ENCODE assay signal across 10 cellular contexts in the genomic region with DNA sequence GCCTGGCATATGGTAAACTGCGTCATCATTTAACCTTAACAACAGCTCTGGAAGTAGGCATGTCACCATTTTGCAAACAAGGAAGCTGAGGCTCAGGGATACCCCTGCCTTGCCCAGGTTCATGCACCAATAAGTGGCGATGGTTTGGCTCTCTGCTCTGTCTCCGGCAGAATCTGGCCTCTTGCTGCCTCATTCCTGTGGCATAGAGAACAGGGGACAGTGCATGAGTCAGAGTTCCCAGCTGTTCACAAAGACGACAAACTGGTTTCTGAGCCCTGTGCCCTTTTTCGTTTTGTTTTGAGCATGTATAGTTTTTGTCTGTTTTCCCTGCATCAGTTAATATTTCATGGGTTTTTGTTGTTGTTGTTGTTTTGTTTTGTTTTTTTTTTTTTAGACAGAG.
DNase-seq lines count a peak whose midpoint lies in the region; ATAC-seq and TF ChIP-seq lines count a peak whose summit lies in the region.
"Had no signal": no experiment of that assay in that cellular context is flagged by ENCODE, and none has a peak within 500 bp of the region (broad histone marks: within the 10 kb centered on the region; RNA-seq: fewer than 3 reads in every experiment).

No MANE protein-coding gene starts in this region.

- H3K4me2 ChIP-seq in PC-3 (ENCODE audit: low read length), result peak overlapping the region; percentile 30
- no peak overlapping the region for H3K4me2 ChIP-seq in trophoblast cell (ENCODE audit: low read length)

- H3F3A ChIP-seq in PC-3 (ENCODE audit: low read length, unreplicated experiment), result no peaks in the 10 kb centered on the region

- H2BK12ac ChIP-seq in trophoblast cell (ENCODE audit: low read length), result no peak overlapping the region

- H3K36me3 ChIP-seq in PC-3 (ENCODE audit: low read depth, low read length), result no peaks in the 10 kb centered on the region
- no peaks in the 10 kb centered on the region for H3K36me3 ChIP-seq in esophagus squamous epithelium
- H3K36me3 ChIP-seq in trophoblast cell (ENCODE audit: control insufficient read depth in 1 of 2, insufficient read depth in 2 of 2, low read length in 2 of 2), result no peaks in the 10 kb centered on the region

- peaks cover 50% of the 10 kb centered on the region for H3K4me1 ChIP-seq in PC-3 (ENCODE audit: insufficient read depth, low read length)
- H3K4me1 ChIP-seq in esophagus squamous epithelium, result peaks cover 10 to 91% (median 25%) of the 10 kb centered on the region in 3 donors
- peaks cover 17 to 18% of the 10 kb centered on the region in 2 experiments for H3K4me1 ChIP-seq in trophoblast cell (ENCODE audit: control insufficient read depth in 1 of 2, insufficient read depth in 2 of 2, low read length in 2 of 2)

- H3K79me2 ChIP-seq in PC-3 (ENCODE audit: low read length), result no peaks in the 10 kb centered on the region
- H3K79me2 ChIP-seq in trophoblast cell (ENCODE audit: control insufficient read depth, insufficient read depth, low read length, poor library complexity), result no peaks in the 10 kb centered on the region

- no peaks in the 10 kb centered on the region for H4K20me1 ChIP-seq in PC-3 (ENCODE audit: low read length)

- H3K27ac ChIP-seq in PC-3 (ENCODE audit: low read length), result peak overlapping the region; percentile 86
- peak overlapping the region; percentile 91 to 98 (median 96) for H3K27ac ChIP-seq in esophagus squamous epithelium
- no peak overlapping the region for H3K27ac ChIP-seq in trophoblast cell (ENCODE audit: low read depth, low read length)

- no peaks in the 10 kb centered on the region for H3K27me3 ChIP-seq in PC-3 (ENCODE audit: low read length)
- H3K27me3 ChIP-seq in esophagus squamous epithelium, result no peaks in the 10 kb centered on the region
- H3K27me3 ChIP-seq in trophoblast cell (ENCODE audit: insufficient read depth, low read length), result no peaks in the 10 kb centered on the region

- H3K4me1 Mint-ChIP-seq in stimulated activated memory B cell treated with anti-CD40 and anti-IgM and Interleukin-4, amounts not matched to agents 10 μg/mL and 1 μg/mL and 100 μg/mL, for 72 hours, result peaks cover 44% of the 10 kb centered on the region

- no peaks in the 10 kb centered on the region for H3K9me3 ChIP-seq in PC-3 (ENCODE audit: low read length)
- H3K9me3 ChIP-seq in esophagus squamous epithelium, result no peaks in the 10 kb centered on the region
- H3K9me3 ChIP-seq in trophoblast cell (ENCODE audit: insufficient read depth, low read depth, low read length), result no peaks in the 10 kb centered on the region

- H3K36me3 Mint-ChIP-seq in stimulated activated memory B cell treated with anti-CD40 and anti-IgM and Interleukin-4, amounts not matched to agents 10 μg/mL and 1 μg/mL and 100 μg/mL, for 72 hours, result no peaks in the 10 kb centered on the region

- peak; percentile 84 for DNase-seq in Daoy (ENCODE audit: low read depth)
- peak; percentile 95 for DNase-seq in PC-3
- no peak for DNase-seq in esophagus squamous epithelium (lab: John Stamatoyannopoulos, UW)
- peak; percentile 87 to 93 for DNase-seq in trophoblast cell
- DNase-seq in NCI-H2081 treated with DMSO at 0.1 percent for 48 hours (lab: John Stamatoyannopoulos, UW), result no peak
- DNase-seq: caudate nucleus, NCI-H1694 treated with DMSO at 0.1 percent for 48 hours had no signal

- no peak overlapping the region for H3K9ac ChIP-seq in PC-3 (ENCODE audit: low read length)
- H3K9ac ChIP-seq in trophoblast cell (ENCODE audit: low read length), result no peak overlapping the region

- H2AK5ac ChIP-seq in trophoblast cell (ENCODE audit: low read length), result no peak overlapping the region

- ATAC-seq in PC-3 (peak; percentile 85), HG03039 (IDR thresholded peaks at IDR 0.05; ENCODE audit: unreplicated experiment) (no peak), HG03521 (IDR thresholded peaks at IDR 0.05; ENCODE audit: unreplicated experiment) (no peak)
- ATAC-seq in stimulated activated memory B cell treated with anti-CD40 and anti-IgM and Interleukin-4, amounts not matched to agents 10 μg/mL and 1 μg/mL and 100 μg/mL, for 72 hours, result no peak

- CTCF ChIA-PET in PC-3 (lab: Charles Lee), result no interaction called here

- TF ChIP-seq CTCF in PC-3 (conservative IDR thresholded peaks at IDR 0.05; ENCODE audit: low read depth, low read length) (no peak), esophagus squamous epithelium (IDR thresholded peaks at IDR 0.05) (no peak)

- no peak overlapping the region for H3K27ac Mint-ChIP-seq in stimulated activated memory B cell treated with anti-CD40 and anti-IgM and Interleukin-4, amounts not matched to agents 10 μg/mL and 1 μg/mL and 100 μg/mL, for 72 hours

- H3K23ac ChIP-seq in trophoblast cell (ENCODE audit: low read length), result no peak overlapping the region

- no peak overlapping the region for H2BK5ac ChIP-seq in trophoblast cell (ENCODE audit: low read depth, low read length, poor library complexity)

- no peak for TF ChIP-seq POLR2A in esophagus squamous epithelium (IDR thresholded peaks at IDR 0.05)

- H2BK120ac ChIP-seq in trophoblast cell (ENCODE audit: insufficient read depth, low read length, poor library complexity), result no peak overlapping the region

- no TSS peak for BruUV-seq in PC-3 (replicated peaks; lab: Mats Ljungman, UMichigan)

- H3K18ac ChIP-seq in trophoblast cell (ENCODE audit: low read length), result no peak overlapping the region

- no peak overlapping the region for H2AFZ ChIP-seq in PC-3 (ENCODE audit: low read length)
- no peak overlapping the region for H2AFZ ChIP-seq in trophoblast cell (ENCODE audit: insufficient read depth, low read length, poor library complexity)

- H3K14ac ChIP-seq in trophoblast cell (ENCODE audit: low read length), result no peak overlapping the region

- no peak overlapping the region for H3K4me3 Mint-ChIP-seq in stimulated activated memory B cell treated with anti-CD40 and anti-IgM and Interleukin-4, amounts not matched to agents 10 μg/mL and 1 μg/mL and 100 μg/mL, for 72 hours

- POLR2A ChIA-PET in PC-3 (lab: Charles Lee; ENCODE audit: unreplicated experiment), result no interaction called here

- intact Hi-C loops in PC-3 (cut with micrococcal nuclease) (loop anchor here (2.0 to 5.0 kb wide), 2 partner anchors 43 to 47 kb away; no protein-coding TSS in a partner anchor), esophagus squamous epithelium (cut with DNase I) (no loop called here)

- H4K8ac ChIP-seq in trophoblast cell (ENCODE audit: low read depth, low read length), result no peak overlapping the region

- no peak overlapping the region for H3K4ac ChIP-seq in trophoblast cell (ENCODE audit: low read depth, low read length)

- H3K79me1 ChIP-seq in trophoblast cell (ENCODE audit: low read length), result peaks cover 10% of the 10 kb centered on the region

- H4K12ac ChIP-seq in trophoblast cell (ENCODE audit: low read depth, low read length), result no peak overlapping the region

- WGBS in esophagus squamous epithelium, 2 donors, result 35 to 56% methylated on average over 4 to 5 of the region's 5 CpGs
- no CpG with 5 or more reads among the region's 5 CpGs for WGBS in trophoblast cell (ENCODE audit: extremely low coverage, insufficient coverage, insufficient read length)

- no peaks in the 10 kb centered on the region for H3K9me2 ChIP-seq in PC-3 (replicated peaks; ENCODE audit: low read length)

- no peaks in the 10 kb centered on the region for H3K27me3 Mint-ChIP-seq in stimulated activated memory B cell treated with anti-CD40 and anti-IgM and Interleukin-4, amounts not matched to agents 10 μg/mL and 1 μg/mL and 100 μg/mL, for 72 hours

- no peak overlapping the region for H4K91ac ChIP-seq in trophoblast cell (ENCODE audit: low read depth, low read length)

- no peaks in the 10 kb centered on the region for H3K9me3 Mint-ChIP-seq in stimulated activated memory B cell treated with anti-CD40 and anti-IgM and Interleukin-4, amounts not matched to agents 10 μg/mL and 1 μg/mL and 100 μg/mL, for 72 hours

- H3K4me3 ChIP-seq in PC-3 (ENCODE audit: low read length) (no peak overlapping the region; the same call in 1 of the 2 replicates), esophagus squamous epithelium (no peak overlapping the region), trophoblast cell (ENCODE audit: low read depth, low read length) (no peak overlapping the region)

Comparison
In these comparisons a context has a peak if more than half of its experiments do, and no peak if none do; other contexts are left out.
1. DNase-seq: peak in Daoy (single experiment), PC-3 (single experiment) and trophoblast cell (2 of 2); none in esophagus squamous epithelium (single experiment) and NCI-H2081 treated with DMSO at 0.1 percent for 48 hours (single experiment).